ENCODE assay signal across 8 cellular contexts in genomic region chr18:62324917-62325805, GRCh38. TPM values are rescaled to one million over a fixed set of nuclear protein-coding genes. Genes with fewer than 3 reads are reported as not detected.
A peak's percentile ranks its signal among the peaks of the same experiment; 100 is the strongest.
DNase-seq lines count a peak whose midpoint lies in the region; ATAC-seq and TF ChIP-seq lines count a peak whose summit lies in the region.

TNFRSF11A (plus strand) TSS chr18:62325310; CDS start chr18:62325353, 43 bp downstream.

- peaks cover 55% of the 10 kb centered on the region for H3K27me3 Mint-ChIP-seq in WTC11 (ENCODE audit: low read depth)
- H3K27me3 Mint-ChIP-seq in chondrocyte (ENCODE audit: low read depth): peaks cover 54% of the 10 kb centered on the region

- peak within 1 kb of the TSS; percentile 80 for H3K4me3 Mint-ChIP-seq in WTC11
- peak within 1 kb of the TSS; percentile 69 for H3K4me3 Mint-ChIP-seq in chondrocyte (ENCODE audit: unreplicated experiment)

- H3K36me3 Mint-ChIP-seq in WTC11 (no peaks in the 10 kb centered on the region), chondrocyte (ENCODE audit: low read depth) (peaks cover 4% of the 10 kb centered on the region)

- ATAC-seq in GM21786 (IDR thresholded peaks at IDR 0.05; ENCODE audit: unreplicated experiment): peak; percentile 54
- ATAC-seq in WTC11: peak; percentile 78

- TF ChIP-seq CTCF in GM12864 (IDR thresholded peaks at IDR 0.05; ENCODE audit: low read depth, low read length, missing control alignments) (peak; percentile 46), LNCAP (IDR thresholded peaks at IDR 0.05) (peak; percentile 73), WTC11 (IDR thresholded peaks at IDR 0.05) (peak; percentile 43; the same call in 1 of the 2 replicates), chondrocyte (IDR thresholded peaks at IDR 0.05) (peak; percentile 50)

- H3K27ac Mint-ChIP-seq in WTC11 (no peak within 1 kb of the TSS), chondrocyte (ENCODE audit: unreplicated experiment) (no peak within 1 kb of the TSS)

- H3K4me1 Mint-ChIP-seq in WTC11 (peaks cover 61% of the 10 kb centered on the region), chondrocyte (ENCODE audit: low read depth) (peaks cover 21% of the 10 kb centered on the region)

- POLR2A ChIA-PET in WTC11 (lab: Charles Lee): no interaction called here

- no peak for DNase-seq in GM12864 (ENCODE audit: low read depth)
- peak; percentile 75 for DNase-seq in WTC11 (ENCODE audit: low spot score)
- DNase-seq in chondrocyte (ENCODE audit: low spot score): no peak
- DNase-seq in lung microvascular endothelial cell (ENCODE audit: low read depth in 2 of 2): peak; percentile 31 to 79
- DNase-seq in stimulated activated CD8-positive, alpha-beta memory T cell treated with anti-CD3 and anti-CD28 coated beads, Interleukin-4, amount 100 ng/mL, for 24 hours (ENCODE audit: low read depth): peak; percentile 45
- no peak for DNase-seq in NCI-H226

- CTCF ChIA-PET in WTC11 (lab: Charles Lee): interaction anchor here (0.6 to 2.8 kb wide), 16 partner anchors 9 to 261 kb away, joined by 3 to 10 read pairs (median 6); partner anchors contain the start of gene ZCCHC2

- H3K9me3 Mint-ChIP-seq in WTC11: no peaks in the 10 kb centered on the region
- H3K9me3 Mint-ChIP-seq in chondrocyte (ENCODE audit: low read depth): no peaks in the 10 kb centered on the region

- H3K4me3 ChIP-seq in GM12864 (ENCODE audit: low read depth, low read length): peak within 1 kb of the TSS; percentile 55

TF ChIP-seq in WTC11, 78 proteins besides CTCF, POLR2A, EP300 and RAD21:
- 0 out of 2 replicates have a peak, but pooled peaks have one; percentile 20 for TF ChIP-seq NFE2L1 (CRISPR knock-in tag; IDR thresholded peaks at IDR 0.05)
- peak; percentile 56 for TF ChIP-seq SP1 (CRISPR knock-in tag; conservative IDR thresholded peaks at IDR 0.05)
- TF ChIP-seq, protein P1, sequence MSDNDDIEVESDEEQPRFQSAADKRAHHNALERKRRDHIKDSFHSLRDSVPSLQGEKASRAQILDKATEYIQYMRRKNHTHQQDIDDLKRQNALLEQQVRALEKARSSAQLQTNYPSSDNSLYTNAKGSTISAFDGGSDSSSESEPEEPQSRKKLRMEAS (CRISPR knock-in tag; IDR thresholded peaks at IDR 0.05): peak; percentile 30; the same call in 1 of the 2 replicates
- no peak for TF ChIP-seq GTF2I (CRISPR knock-in tag; conservative IDR thresholded peaks at IDR 0.05)
- TF ChIP-seq ETV6 (CRISPR knock-in tag; IDR thresholded peaks at IDR 0.05): no peak; the same call in 1 of the 2 replicates
- TF ChIP-seq, protein P2, sequence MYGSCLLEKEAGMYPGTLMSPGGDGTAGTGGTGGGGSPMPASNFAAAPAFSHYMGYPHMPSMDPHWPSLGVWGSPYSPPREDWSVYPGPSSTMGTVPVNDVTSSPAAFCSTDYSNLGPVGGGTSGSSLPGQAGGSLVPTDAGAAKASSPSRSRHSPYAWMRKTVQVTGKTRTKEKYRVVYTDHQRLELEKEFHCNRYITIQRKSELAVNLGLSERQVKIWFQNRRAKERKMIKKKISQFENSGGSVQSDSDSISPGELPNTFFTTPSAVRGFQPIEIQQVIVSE (CRISPR knock-in tag; IDR thresholded peaks at IDR 0.05; ENCODE audit: borderline replicate concordance): no peak
- TF ChIP-seq KAT7 (CRISPR knock-in tag; IDR thresholded peaks at IDR 0.05; ENCODE audit: borderline replicate concordance): 0 out of 2 replicates have a peak, but pooled peaks have one; percentile 58
- TF ChIP-seq, protein P3, sequence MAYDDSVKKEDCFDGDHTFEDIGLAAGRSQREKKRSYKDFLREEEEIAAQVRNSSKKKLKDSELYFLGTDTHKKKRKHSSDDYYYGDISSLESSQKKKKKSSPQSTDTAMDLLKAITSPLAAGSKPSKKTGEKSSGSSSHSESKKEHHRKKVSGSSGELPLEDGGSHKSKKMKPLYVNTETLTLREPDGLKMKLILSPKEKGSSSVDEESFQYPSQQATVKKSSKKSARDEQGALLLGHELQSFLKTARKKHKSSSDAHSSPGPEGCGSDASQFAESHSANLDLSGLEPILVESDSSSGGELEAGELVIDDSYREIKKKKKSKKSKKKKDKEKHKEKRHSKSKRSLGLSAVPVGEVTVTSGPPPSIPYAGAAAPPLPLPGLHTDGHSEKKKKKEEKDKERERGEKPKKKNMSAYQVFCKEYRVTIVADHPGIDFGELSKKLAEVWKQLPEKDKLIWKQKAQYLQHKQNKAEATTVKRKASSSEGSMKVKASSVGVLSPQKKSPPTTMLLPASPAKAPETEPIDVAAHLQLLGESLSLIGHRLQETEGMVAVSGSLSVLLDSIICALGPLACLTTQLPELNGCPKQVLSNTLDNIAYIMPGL (CRISPR knock-in tag; IDR thresholded peaks at IDR 0.05): peak; percentile 38; the same call in 1 of the 2 replicates
- TF ChIP-seq E2F4 (CRISPR knock-in tag; IDR thresholded peaks at IDR 0.05; ENCODE audit: borderline replicate concordance, low read depth): no peak
- TF ChIP-seq, protein P4, sequence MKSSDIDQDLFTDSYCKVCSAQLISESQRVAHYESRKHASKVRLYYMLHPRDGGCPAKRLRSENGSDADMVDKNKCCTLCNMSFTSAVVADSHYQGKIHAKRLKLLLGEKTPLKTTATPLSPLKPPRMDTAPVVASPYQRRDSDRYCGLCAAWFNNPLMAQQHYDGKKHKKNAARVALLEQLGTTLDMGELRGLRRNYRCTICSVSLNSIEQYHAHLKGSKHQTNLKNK (CRISPR knock-in tag; IDR thresholded peaks at IDR 0.05): no peak

RNA-seq across cellular contexts. Expression of gene TNFRSF11A, which starts in this region (rescaled TPM):
- total RNA-seq in WTC11 (2021): 3.9 to 4.9 TPM (median 4.7 TPM) in 3 replicates
- total RNA-seq in chondrocyte: 0.17 to 0.49 TPM (median 0.22 TPM) in 3 replicates
- 18.7 and 31.7 TPM in 2 replicates for total RNA-seq in lung microvascular endothelial cell

Comparison
In these comparisons a context has a peak if more than half of its experiments do, and no peak if none do; other contexts are left out.
1. DNase-seq: peak in WTC11 (single experiment), lung microvascular endothelial cell (2 of 2) and stimulated activated CD8-positive, alpha-beta memory T cell treated with anti-CD3 and anti-CD28 coated beads, Interleukin-4, amount 100 ng/mL, for 24 hours (single experiment); none in GM12864 (single experiment), chondrocyte (single experiment) and NCI-H226 (single experiment).
2. Peak in every context shown above with its lines, with median percentiles within 50 percentile points of each other: CTCF ChIP-seq.